ENCODE assay signal across 11 cellular contexts in genomic region chr10:14573666-14574261, GRCh38.
DNase-seq lines count a peak whose midpoint lies in the region; ATAC-seq, FAIRE-seq and TF ChIP-seq lines count a peak whose summit lies in the region.
"Had no signal": no experiment of that assay in that cellular context is flagged by ENCODE, and none has a peak within 500 bp of the region (broad histone marks: within the 10 kb centered on the region; RNA-seq: fewer than 3 reads in every experiment).

No MANE protein-coding gene starts in this region.

- H3K27ac Mint-ChIP-seq in astrocyte (ENCODE audit: unreplicated experiment), result no peak overlapping the region

- no peaks in the 10 kb centered on the region for H3K27me3 Mint-ChIP-seq in astrocyte (ENCODE audit: low read depth, unreplicated experiment)

- H3K9ac ChIP-seq in astrocyte (ENCODE audit: low read length), result no peak overlapping the region
- H3K9ac ChIP-seq: KMS-11 had no signal

- H3K4me1 ChIP-seq in astrocyte (ENCODE audit: insufficient read depth, low read length) (peaks cover 12% of the 10 kb centered on the region), right lobe of liver (peaks cover 0 to 46% (median 12%) of the 10 kb centered on the region in 4 donors)

- peak; percentile 88 for DNase-seq in DMS53 (lab: John Stamatoyannopoulos, UW)
- DNase-seq in LHCN-M2 (ENCODE audit: low read depth), result peak; percentile 83
- DNase-seq in astrocyte (ENCODE audit: low read depth), result peak; percentile 40
- DNase-seq in right lobe of liver, result no peak
- DNase-seq in NCI-H526 (lab: John Stamatoyannopoulos, UW), result no peak
- DNase-seq: upper lobe of right lung had no signal

- TF ChIP-seq CTCF in astrocyte (IDR thresholded peaks at IDR 0.05; ENCODE audit: insufficient read depth, low read depth, low read length) (no peak), right lobe of liver (IDR thresholded peaks at IDR 0.05) (no peak)

- H3K4me1 Mint-ChIP-seq in astrocyte (ENCODE audit: low read depth, unreplicated experiment), result peaks cover 18% of the 10 kb centered on the region

- 28% methylated on average over 1 of the region's 1 CpG for WGBS in right lobe of liver (ENCODE audit: insufficient coverage, low coverage, low lambda C conversion rate, missing lambda C conversion rate)

- intact Hi-C loops in right lobe of liver (cut with DNase I), result no loop called here

- H3K36me3 Mint-ChIP-seq in astrocyte (ENCODE audit: low read depth, unreplicated experiment), result peaks cover 6% of the 10 kb centered on the region

- H3K36me3 ChIP-seq in astrocyte (ENCODE audit: insufficient read depth, low read length) (no peaks in the 10 kb centered on the region), right lobe of liver (no peaks in the 10 kb centered on the region)
- H3K36me3 ChIP-seq: upper lobe of right lung had no signal

- no peak overlapping the region for H3K4me2 ChIP-seq in astrocyte (ENCODE audit: low read length)
- H3K4me2 ChIP-seq: KMS-11 had no signal

- peaks cover 23% of the 10 kb centered on the region for H4K20me1 ChIP-seq in astrocyte (ENCODE audit: insufficient read depth, low read length)

- H3K27me3 ChIP-seq in astrocyte (ENCODE audit: insufficient read depth, low read length), result no peaks in the 10 kb centered on the region
- H3K27me3 ChIP-seq in right lobe of liver, result no peaks in the 10 kb centered on the region
- H3K27me3 ChIP-seq: upper lobe of right lung had no signal

- no peak for TF ChIP-seq POLR2A in right lobe of liver (IDR thresholded peaks at IDR 0.05)

- H3K79me2 ChIP-seq in astrocyte (ENCODE audit: insufficient read depth, low read length), result peaks cover 58% of the 10 kb centered on the region

- ATAC-seq in right lobe of liver (no peak), GM21526 (IDR thresholded peaks at IDR 0.05; ENCODE audit: low FRiP score, unreplicated experiment) (no peak), HG03097 (IDR thresholded peaks at IDR 0.05; ENCODE audit: low FRiP score, unreplicated experiment) (no peak), HG03521 (IDR thresholded peaks at IDR 0.05; ENCODE audit: unreplicated experiment) (no peak)
- ATAC-seq: activated CD4-positive, CD25-positive, alpha-beta regulatory T cell treated with anti-CD3 and anti-CD28 coated beads, Interleukin-2, amount 50 U/mL, for 24 hours; upper lobe of right lung had no signal

- H2AFZ ChIP-seq in astrocyte (ENCODE audit: low read depth, low read length), result no peak overlapping the region

- no peak for FAIRE-seq in astrocyte (lab: Jason Lieb, UNC)

- H3K27ac ChIP-seq in astrocyte (ENCODE audit: low read depth, low read length), result no peak overlapping the region
- H3K27ac ChIP-seq in right lobe of liver, result peak overlapping the region in 2 of 3 donors; percentile 91 to 97
- H3K27ac ChIP-seq: KMS-11, upper lobe of right lung had no signal

- H3K4me3 ChIP-seq in astrocyte (ENCODE audit: insufficient read depth, low read depth, low read length), result no peak overlapping the region
- H3K4me3 ChIP-seq in right lobe of liver, result no peak overlapping the region
- H3K4me3 ChIP-seq: upper lobe of right lung had no signal

- no peak overlapping the region for H3K4me3 Mint-ChIP-seq in astrocyte (ENCODE audit: unreplicated experiment)

- H3K9me3 Mint-ChIP-seq in astrocyte (ENCODE audit: unreplicated experiment), result no peaks in the 10 kb centered on the region

- H3K9me3 ChIP-seq in astrocyte (ENCODE audit: insufficient read depth, low read depth, low read length) (no peaks in the 10 kb centered on the region), right lobe of liver (no peaks in the 10 kb centered on the region)
- H3K9me3 ChIP-seq: upper lobe of right lung had no signal

Comparison
In these comparisons a context has a peak if more than half of its experiments do, and no peak if none do; other contexts are left out.
1. DNase-seq: peak in DMS53 (single experiment), LHCN-M2 (single experiment) and astrocyte (single experiment); none in right lobe of liver (0 of 3) and NCI-H526 (0 of 2).